In the genomic region with DNA sequence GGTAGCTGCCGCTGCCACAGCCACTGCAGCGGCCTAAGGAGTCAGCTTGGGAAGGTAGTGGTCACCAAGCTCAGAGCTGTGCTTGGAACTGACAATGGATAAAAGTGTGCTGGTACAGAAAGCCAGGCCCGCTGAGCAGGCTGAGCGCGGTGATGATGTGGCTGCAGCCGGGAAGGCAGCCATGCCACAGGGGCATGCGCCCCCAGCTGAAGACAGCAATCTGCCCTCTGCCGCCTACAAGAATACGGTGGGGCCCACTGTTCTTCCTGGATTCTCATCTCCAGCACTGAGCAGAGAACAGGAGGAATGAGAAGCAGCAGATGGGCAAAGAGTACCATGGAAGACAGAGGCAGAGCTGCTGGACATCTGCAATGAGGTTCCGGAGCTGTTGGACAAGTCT, we compare ENCODE assay signal across 15 cellular contexts. TPM values are rescaled to one million over a fixed set of nuclear protein-coding genes. Genes with fewer than 3 reads are reported as not detected.
DNase-seq lines count a peak whose midpoint lies in the region; ATAC-seq, FAIRE-seq and TF ChIP-seq lines count a peak whose summit lies in the region.
"Had no signal": no experiment of that assay in that cellular context is flagged by ENCODE, and none has a peak within 500 bp of the region (broad histone marks: within the 10 kb centered on the region; RNA-seq: fewer than 3 reads in every experiment).

No MANE protein-coding gene starts in this region.

- H3K27me3 ChIP-seq in HepG2 (ENCODE audit: control insufficient read depth in 1 of 2, insufficient read depth in 2 of 2, low read length in 2 of 2): peaks cover 0 to 34% of the 10 kb centered on the region in 2 experiments; a peak in 3 of 5 replicates
- no peaks in the 10 kb centered on the region for H3K27me3 ChIP-seq in right lobe of liver
- H3K27me3 ChIP-seq in mesenchymal stem cell (ENCODE audit: control insufficient read depth in 1 of 2, insufficient read depth in 1 of 2, low read length in 2 of 2): peaks cover 0 to 22% of the 10 kb centered on the region in 2 experiments
- H3K27me3 ChIP-seq: MG63 had no signal

- H3K79me2 ChIP-seq in HepG2 (ENCODE audit: insufficient read depth, low read length): no peaks in the 10 kb centered on the region

- peak overlapping the region in 1 of 2 experiments; percentile 38 for H3K14ac ChIP-seq in mesenchymal stem cell (ENCODE audit: low read length in 2 of 2)

- in situ Hi-C loops in HepG2 (cut with HindIII; ENCODE audit: extremely low pct_ligation_motif_present, low pct_unique_long_range_greater_than_20kb): no loop called here

- CTCF ChIA-PET in HepG2 (lab: Yijun Ruan, JAX; ENCODE audit: low intra/inter-chr PET ratio, low total read pairs): interaction anchor here (1.0 to 2.4 kb wide), 3 partner anchors 22 to 272 kb away, joined by 3 to 11 read pairs (median 4); partner anchors contain the start of gene ANKRD18A

- no peaks in the 10 kb centered on the region for H3K9me3 Mint-ChIP-seq in activated T-helper 1 cell treated with anti-CD3 and anti-CD28 coated beads, Interleukin-12 subunit alpha, Interleukin-12 subunit beta, Interleukin-2, Interleukin-4 antibody, amounts not matched to agents 30 ng/mL and 10 ng/mL and 1 ng/mL, durations not matched to agents 14 hours and 24 hours and 36 hours

- no peak overlapping the region for H2AFZ ChIP-seq in HepG2 (ENCODE audit: low read length)
- no peak overlapping the region for H2AFZ ChIP-seq in mesenchymal stem cell (ENCODE audit: low read depth, low read length)

- no peak overlapping the region for H3K23ac ChIP-seq in mesenchymal stem cell (ENCODE audit: low read length in 2 of 2)

- no peak overlapping the region for H2BK5ac ChIP-seq in mesenchymal stem cell (ENCODE audit: low read depth, low read length, poor library complexity, severe bottlenecking)

- H3K27ac ChIP-seq in HepG2 (ENCODE audit: extremely low read length, insufficient read depth, low read length): no peak overlapping the region
- H3K27ac ChIP-seq in right lobe of liver: no peak overlapping the region
- peak overlapping the region; percentile 85 for H3K27ac ChIP-seq in angular gyrus (ENCODE audit: low read depth, low read length)
- H3K27ac ChIP-seq in mesenchymal stem cell (ENCODE audit: low read length, poor library complexity, severe bottlenecking): no peak overlapping the region
- H3K27ac ChIP-seq: 22Rv1, KMS-11 had no signal

- peak overlapping the region in 1 of 2 experiments; percentile 42 for H3K18ac ChIP-seq in mesenchymal stem cell (ENCODE audit: low read depth in 1 of 2, low read length in 2 of 2)

- H2AK5ac ChIP-seq in mesenchymal stem cell (ENCODE audit: low read length, severe bottlenecking): no peak overlapping the region

- ATAC-seq in HepG2 (peak; percentile 31), right lobe of liver (no peak), GM21528 (IDR thresholded peaks at IDR 0.05; ENCODE audit: low FRiP score, unreplicated experiment) (no peak)

- no peaks in the 10 kb centered on the region; a peak in 1 of 5 replicates for H3K36me3 ChIP-seq in HepG2 (replicated peaks in 1 of 2; ENCODE audit: control insufficient read depth in 1 of 2, insufficient read depth in 2 of 2, low read length in 2 of 2)
- H3K36me3 ChIP-seq in right lobe of liver: no peaks in the 10 kb centered on the region
- H3K36me3 ChIP-seq in mesenchymal stem cell (ENCODE audit: control insufficient read depth in 1 of 2, insufficient read depth in 2 of 2, low read depth in 1 of 2, low read length in 2 of 2): no peaks in the 10 kb centered on the region
- H3K36me3 ChIP-seq: MG63 had no signal

- no peak overlapping the region for H2BK12ac ChIP-seq in mesenchymal stem cell (ENCODE audit: low read length in 2 of 2)

- no peak for TF ChIP-seq POLR2A in HepG2 (IDR thresholded peaks at IDR 0.05; ENCODE audit: insufficient read depth in 1 of 2, low read depth in 2 of 2, low read length in 2 of 2)
- TF ChIP-seq POLR2A in right lobe of liver (IDR thresholded peaks at IDR 0.05): no peak

- POLR2A ChIA-PET in HepG2 (lab: Yijun Ruan, JAX): no interaction called here

- H3K4me2 ChIP-seq in HepG2 (ENCODE audit: low read depth, low read length) (no peak overlapping the region), mesenchymal stem cell (ENCODE audit: low read length, poor library complexity, severe bottlenecking) (no peak overlapping the region)
- H3K4me2 ChIP-seq: KMS-11 had no signal

- DNase-seq in HepG2 (ENCODE audit: low spot score) (no peak), right lobe of liver (no peak), mesenchymal stem cell (no peak), CD1c-positive myeloid dendritic cell (ENCODE audit: extremely low spot score) (no peak), NCI-H748 treated with DMSO at 0.1 percent for 48 hours (lab: John Stamatoyannopoulos, UW) (no peak)
- DNase-seq in activated T-helper 1 cell treated with anti-CD3 and anti-CD28 coated beads, Interleukin-12 subunit alpha, Interleukin-12 subunit beta, Interleukin-2, Interleukin-4 antibody, amounts not matched to agents 30 ng/mL and 10 ng/mL and 1 ng/mL, durations not matched to agents 14 hours and 24 hours and 36 hours (ENCODE audit: low spot score): no peak
- DNase-seq: MG63, NCI-H82 had no signal

- H3K4me3 Mint-ChIP-seq in activated T-helper 1 cell treated with anti-CD3 and anti-CD28 coated beads, Interleukin-12 subunit alpha, Interleukin-12 subunit beta, Interleukin-2, Interleukin-4 antibody, amounts not matched to agents 30 ng/mL and 10 ng/mL and 1 ng/mL, durations not matched to agents 14 hours and 24 hours and 36 hours: no peak overlapping the region
- H3K4me3 Mint-ChIP-seq: CD14-positive monocyte had no signal

- peak overlapping the region; percentile 35 for H4K8ac ChIP-seq in mesenchymal stem cell (ENCODE audit: low read length)

- H4K20me1 ChIP-seq in HepG2 (ENCODE audit: insufficient read depth, low read length): no peaks in the 10 kb centered on the region

- BruUV-seq in HepG2 (replicated peaks; lab: Mats Ljungman, UMichigan): no TSS peak

- no peaks in the 10 kb centered on the region for H3K27me3 Mint-ChIP-seq in activated T-helper 1 cell treated with anti-CD3 and anti-CD28 coated beads, Interleukin-12 subunit alpha, Interleukin-12 subunit beta, Interleukin-2, Interleukin-4 antibody, amounts not matched to agents 30 ng/mL and 10 ng/mL and 1 ng/mL, durations not matched to agents 14 hours and 24 hours and 36 hours (ENCODE audit: insufficient read depth)

- no peak for FAIRE-seq in HepG2 (lab: Jason Lieb, UNC)
- FAIRE-seq: GM12891, RCC 7860 had no signal

- no peak overlapping the region for H4K91ac ChIP-seq in mesenchymal stem cell (ENCODE audit: low read length)

- H3K9me3 ChIP-seq in HepG2 (ENCODE audit: low read length): no peaks in the 10 kb centered on the region
- no peaks in the 10 kb centered on the region for H3K9me3 ChIP-seq in right lobe of liver
- H3K9me3 ChIP-seq in mesenchymal stem cell (ENCODE audit: control insufficient read depth, low read length): no peaks in the 10 kb centered on the region
- H3K9me3 ChIP-seq: MG63 had no signal

- H3K4ac ChIP-seq in mesenchymal stem cell (ENCODE audit: low read depth in 1 of 2, low read length in 2 of 2): no peak overlapping the region

- H3K4me1 ChIP-seq in HepG2 (ENCODE audit: insufficient read depth, low read length) (no peaks in the 10 kb centered on the region), right lobe of liver (no peaks in the 10 kb centered on the region), mesenchymal stem cell (ENCODE audit: control insufficient read depth, insufficient read depth, low read depth, low read length) (peaks cover 10% of the 10 kb centered on the region)

- WGBS in HepG2 (ENCODE audit: low lambda C conversion rate): 55% methylated on average over 10 of the region's 10 CpGs
- WGBS in right lobe of liver (ENCODE audit: insufficient coverage, low coverage, low lambda C conversion rate, missing lambda C conversion rate): 74% methylated on average over 2 of the region's 10 CpGs
- WGBS in mesenchymal stem cell: 96% methylated on average over 9 of the region's 10 CpGs

- H3K4me3 ChIP-seq in HepG2 (replicated peaks in 1 of 3; ENCODE audit: insufficient read depth in 1 of 3, low read depth in 2 of 3, low read length in 3 of 3) (no peak overlapping the region), right lobe of liver (no peak overlapping the region), mesenchymal stem cell (ENCODE audit: insufficient read depth in 1 of 2, low read depth in 1 of 2, low read length in 2 of 2) (no peak overlapping the region)
- H3K4me3 ChIP-seq: MG63 had no signal

- no peak overlapping the region for H2BK120ac ChIP-seq in mesenchymal stem cell (ENCODE audit: low read depth, low read length)

- H3K36me3 Mint-ChIP-seq in activated T-helper 1 cell treated with anti-CD3 and anti-CD28 coated beads, Interleukin-12 subunit alpha, Interleukin-12 subunit beta, Interleukin-2, Interleukin-4 antibody, amounts not matched to agents 30 ng/mL and 10 ng/mL and 1 ng/mL, durations not matched to agents 14 hours and 24 hours and 36 hours (ENCODE audit: low read depth): no peaks in the 10 kb centered on the region
- H3K36me3 Mint-ChIP-seq: CD14-positive monocyte had no signal

- H3K4me1 Mint-ChIP-seq in activated T-helper 1 cell treated with anti-CD3 and anti-CD28 coated beads, Interleukin-12 subunit alpha, Interleukin-12 subunit beta, Interleukin-2, Interleukin-4 antibody, amounts not matched to agents 30 ng/mL and 10 ng/mL and 1 ng/mL, durations not matched to agents 14 hours and 24 hours and 36 hours (ENCODE audit: low read depth): no peaks in the 10 kb centered on the region
- H3K4me1 Mint-ChIP-seq: CD14-positive monocyte had no signal

- H3K79me1 ChIP-seq in mesenchymal stem cell (replicated peaks; ENCODE audit: low read length, poor library complexity, severe bottlenecking): no peaks in the 10 kb centered on the region

- TF ChIP-seq RAD21 in HepG2 (CRISPR knock-in tag; IDR thresholded peaks at IDR 0.05): no peak

- intact Hi-C loops in HepG2 (cut with micrococcal nuclease; ENCODE audit: unreplicated experiment) (no loop called here), right lobe of liver (cut with DNase I) (no loop called here)
- intact Hi-C loops in activated T-helper 1 cell treated with anti-CD3 and anti-CD28 coated beads, Interleukin-12 subunit alpha, Interleukin-12 subunit beta, Interleukin-2, Interleukin-4 antibody, amounts not matched to agents 30 ng/mL and 10 ng/mL and 1 ng/mL, durations not matched to agents 14 hours and 24 hours and 36 hours (cut with micrococcal nuclease): no loop called here

- H3K27ac Mint-ChIP-seq in activated T-helper 1 cell treated with anti-CD3 and anti-CD28 coated beads, Interleukin-12 subunit alpha, Interleukin-12 subunit beta, Interleukin-2, Interleukin-4 antibody, amounts not matched to agents 30 ng/mL and 10 ng/mL and 1 ng/mL, durations not matched to agents 14 hours and 24 hours and 36 hours: no peak overlapping the region
- H3K27ac Mint-ChIP-seq: CD14-positive monocyte had no signal

- H2BK15ac ChIP-seq in mesenchymal stem cell (ENCODE audit: low read depth, poor library complexity, severe bottlenecking): no peak overlapping the region

- no peak for TF ChIP-seq CTCF in HepG2 (CRISPR knock-in tag; IDR thresholded peaks at IDR 0.05)
- no peak for TF ChIP-seq CTCF in right lobe of liver (IDR thresholded peaks at IDR 0.05)

- H3K9ac ChIP-seq in HepG2 (ENCODE audit: insufficient read depth, low read depth, low read length): no peak overlapping the region
- H3K9ac ChIP-seq in mesenchymal stem cell (ENCODE audit: low read length): no peak overlapping the region
- H3K9ac ChIP-seq: KMS-11 had no signal

- TF ChIP-seq EP300 in HepG2 (IDR thresholded peaks at IDR 0.05; ENCODE audit: low read depth in 2 of 2, low read length in 2 of 2) (no peak), HepG2 (CRISPR knock-in tag; IDR thresholded peaks at IDR 0.05; ENCODE audit: borderline replicate concordance) (no peak)

RNA-seq across cellular contexts. Expression of gene ANKRD18A, which starts 22.6 kb away (rescaled TPM):
- total RNA-seq in HepG2 (2016; rRNA removed; fragmentation: Illumina TruSeq; extraction: Trizol) (4.3 and 5.9 TPM in 2 replicates), right lobe of liver (1 to 10 TPM in 5 of 6 experiments, under 1 TPM in 1; 0.87 to 4.5 (median 1.7) TPM)
- total RNA-seq in HepG2 (2016; cell fraction: cytosol; rRNA removed; fragmentation: Illumina TruSeq; extraction: Trizol; ENCODE audit: low read depth): 2.6 and 3.4 TPM in 2 replicates
- total RNA-seq in HepG2 (2016; cell fraction: insoluble cytoplasmic fraction; rRNA removed; fragmentation: Illumina TruSeq; extraction: Trizol): 4.7 and 4.8 TPM in 2 replicates
- total RNA-seq in HepG2 (2016; cell fraction: membrane; rRNA removed; fragmentation: Illumina TruSeq; extraction: Trizol): 3.3 and 4.8 TPM in 2 replicates
- 18.3 and 18.4 TPM in 2 replicates for total RNA-seq in HepG2 (2016; cell fraction: nucleus; rRNA removed; fragmentation: Illumina TruSeq; extraction: Trizol)
- polyA plus RNA-seq in HepG2 (2011; rRNA removed): 7.6 and 7.7 TPM in 2 replicates
- 0.44 and 0.48 TPM in 2 replicates for polyA plus RNA-seq in HepG2 (2011; cell fraction: cytosol; rRNA removed)
- 11.2 and 13.8 TPM in 2 replicates for polyA plus RNA-seq in HepG2 (2011; cell fraction: nucleus; rRNA removed)
- polyA plus RNA-seq in HepG2 (2012): 1.5 and 3.2 TPM in 2 replicates
- polyA plus RNA-seq in HepG2 (2016; cell fraction: cytosol; fragmentation: Illumina TruSeq; extraction: Trizol; ENCODE audit: low read depth): 0.05 and 0.08 TPM in 2 replicates
- polyA plus RNA-seq in HepG2 (2016; cell fraction: insoluble cytoplasmic fraction; fragmentation: Illumina TruSeq; extraction: Trizol; ENCODE audit: low read depth): 3.4 and 4.2 TPM in 2 replicates
- 0.14 and 0.19 TPM in 2 replicates for polyA plus RNA-seq in HepG2 (2016; cell fraction: membrane; fragmentation: Illumina TruSeq; extraction: Trizol; ENCODE audit: low read depth)
- polyA plus RNA-seq in HepG2 (2016; cell fraction: nucleus; fragmentation: Illumina TruSeq; extraction: Trizol; ENCODE audit: insufficient read depth, low read depth): 13.6 and 16.1 TPM in 2 replicates
- 5.3 and 5.4 TPM in 2 replicates for polyA minus RNA-seq in HepG2 (2011; rRNA and poly(A)+ RNA removed; ENCODE audit: low replicate concordance)
- polyA minus RNA-seq in HepG2 (2011; cell fraction: cytosol; rRNA and poly(A)+ RNA removed): 3.0 and 4.0 TPM in 2 replicates
- 38.9 and 55.6 TPM in 2 replicates for polyA minus RNA-seq in HepG2 (2011; cell fraction: nucleus; rRNA and poly(A)+ RNA removed)
- polyA plus RNA-seq in mesenchymal stem cell (2013, experiment 1 of 2): not detected
- not detected for polyA plus RNA-seq in mesenchymal stem cell (2013, experiment 2 of 2)
- 4.1 and 4.6 TPM in 2 replicates for total RNA-seq in activated T-helper 1 cell treated with anti-CD3 and anti-CD28 coated beads, Interleukin-12 subunit alpha, Interleukin-12 subunit beta, Interleukin-2, Interleukin-4 antibody, amounts not matched to agents 30 ng/mL and 10 ng/mL and 1 ng/mL, durations not matched to agents 14 hours and 24 hours and 36 hours
